Comparison of ENCODE assay signal across 8 cellular contexts in the genomic region with DNA sequence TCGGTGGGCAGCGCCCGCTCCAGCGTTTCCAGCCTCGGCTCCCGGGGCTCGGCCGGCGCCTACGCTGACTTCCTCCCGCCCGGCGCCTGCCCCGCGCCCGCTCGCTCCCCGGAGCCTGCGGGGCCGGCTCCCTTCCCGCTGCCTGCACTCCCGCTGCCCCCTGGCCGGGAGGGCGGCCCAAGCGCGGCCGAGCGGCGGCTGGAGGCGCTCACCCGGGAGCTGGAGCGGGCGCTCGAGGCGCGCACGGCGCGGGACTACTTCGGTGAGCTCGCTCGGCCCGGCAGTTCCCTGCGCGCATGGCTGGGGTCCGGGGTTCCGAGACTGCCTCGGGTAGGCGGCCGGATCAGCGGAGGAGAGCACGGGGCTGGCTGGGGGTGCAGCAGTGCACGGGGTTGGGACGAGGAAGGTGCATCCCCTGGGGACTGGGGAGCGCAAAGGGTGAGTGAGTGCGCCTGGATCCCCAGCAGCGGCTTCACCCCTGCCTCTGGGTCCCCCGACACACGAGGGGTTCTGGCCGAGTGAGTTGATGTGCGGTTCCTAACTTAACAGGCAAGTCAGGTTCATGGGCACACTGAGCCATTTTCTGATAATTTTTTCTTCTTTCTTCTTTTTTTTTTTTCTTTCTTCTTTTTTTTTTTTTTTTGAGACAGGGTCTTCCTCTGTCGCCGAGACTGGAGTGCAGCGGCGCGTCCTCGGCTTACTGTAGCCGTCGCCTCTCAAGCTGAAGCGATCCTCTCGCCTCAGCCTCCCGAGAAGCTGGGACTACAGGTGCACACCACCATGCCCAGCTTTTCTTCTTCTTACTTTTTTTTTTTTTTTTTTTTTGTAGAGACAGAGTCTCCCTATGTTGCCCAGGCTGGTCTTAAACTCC. TPM values are rescaled to one million over a fixed set of nuclear protein-coding genes. Genes with fewer than 3 reads are reported as not detected.
DNase-seq lines count a peak whose midpoint lies in the region; ATAC-seq and TF ChIP-seq lines count a peak whose summit lies in the region.

No MANE protein-coding gene starts in this region.

- H3K9me2 ChIP-seq in PC-3 (replicated peaks; ENCODE audit: low read length): no peaks in the 10 kb centered on the region

- H3K4me1 ChIP-seq in PC-3 (ENCODE audit: insufficient read depth, low read length) (no peaks in the 10 kb centered on the region), esophagus (ENCODE audit: control insufficient read depth in 2 of 2, insufficient read depth in 2 of 2, low read length in 1 of 2) (peaks cover 3 to 10% of the 10 kb centered on the region in 2 donors)

- H2AFZ ChIP-seq in PC-3 (ENCODE audit: low read length): 0 out of 2 replicates have a peak overlapping the region, but pooled peaks have one; percentile 20

- peaks cover 7 to 11% (median 8%) of the 10 kb centered on the region in 4 donors for H3K4me1 Mint-ChIP-seq in naive thymus-derived CD8-positive, alpha-beta T cell
- peaks cover 6% of the 10 kb centered on the region in 2 donors for H3K4me1 Mint-ChIP-seq in immature natural killer cell

- peak overlapping the region; percentile 31 to 86 (median 64) for H3K4me3 Mint-ChIP-seq in naive thymus-derived CD8-positive, alpha-beta T cell
- H3K4me3 Mint-ChIP-seq in immature natural killer cell: peak overlapping the region in 2 of 5 donors; percentile 15 to 58

- no peaks in the 10 kb centered on the region for H3K36me3 ChIP-seq in PC-3 (ENCODE audit: low read depth, low read length)
- no peaks in the 10 kb centered on the region for H3K36me3 ChIP-seq in esophagus (ENCODE audit: control insufficient read depth in 2 of 2, insufficient read depth in 2 of 2, low read length in 1 of 2)

- POLR2A ChIA-PET in PC-3 (lab: Charles Lee; ENCODE audit: unreplicated experiment): no interaction called here
- POLR2A ChIA-PET in naive thymus-derived CD8-positive, alpha-beta T cell (lab: Charles Lee): no interaction called here

- H3K27me3 Mint-ChIP-seq in naive thymus-derived CD8-positive, alpha-beta T cell: peaks cover 8 to 72% (median 43%) of the 10 kb centered on the region in 5 donors
- peaks cover 8 to 18% (median 12%) of the 10 kb centered on the region in 3 donors for H3K27me3 Mint-ChIP-seq in immature natural killer cell (ENCODE audit: low read depth in 3 of 3)

- ATAC-seq in PC-3 (peak; percentile 49), HG03442 (IDR thresholded peaks at IDR 0.05; ENCODE audit: unreplicated experiment) (no peak)
- peak in 1 of 2 donors; percentile 25 for ATAC-seq in naive thymus-derived CD8-positive, alpha-beta T cell

- no peaks in the 10 kb centered on the region for H3K9me3 Mint-ChIP-seq in naive thymus-derived CD8-positive, alpha-beta T cell
- peaks cover 0 to 2% (median 0%) of the 10 kb centered on the region in 6 donors for H3K9me3 Mint-ChIP-seq in immature natural killer cell

- TF ChIP-seq CTCF in AG09309 (IDR thresholded peaks at IDR 0.05; ENCODE audit: control insufficient read depth, insufficient read depth, low read depth, low read length, missing control alignments) (no peak), PC-3 (conservative IDR thresholded peaks at IDR 0.05; ENCODE audit: low read depth, low read length) (no peak)

- intact Hi-C loops in PC-3 (cut with micrococcal nuclease): no loop called here

- no peaks in the 10 kb centered on the region for H3K79me2 ChIP-seq in PC-3 (ENCODE audit: low read length)

- H3F3A ChIP-seq in PC-3 (ENCODE audit: low read length, unreplicated experiment): no peaks in the 10 kb centered on the region

- 9 to 12% methylated on average over 49 to 72 of the region's 72 CpGs for WGBS in esophagus, 2 donors

- H3K9me3 ChIP-seq in PC-3 (ENCODE audit: low read length): no peaks in the 10 kb centered on the region
- no peaks in the 10 kb centered on the region for H3K9me3 ChIP-seq in esophagus (ENCODE audit: control insufficient read depth in 2 of 2, insufficient read depth in 1 of 2, low read depth in 1 of 2, low read length in 1 of 2)

- no peaks in the 10 kb centered on the region for H3K27me3 ChIP-seq in PC-3 (ENCODE audit: low read length)
- H3K27me3 ChIP-seq in esophagus (ENCODE audit: control insufficient read depth in 1 of 2, insufficient read depth in 2 of 2, low read length in 2 of 2): no peaks in the 10 kb centered on the region

- H3K27ac Mint-ChIP-seq in naive thymus-derived CD8-positive, alpha-beta T cell: peak overlapping the region in 1 of 10 donors; percentile 8
- no peak overlapping the region for H3K27ac Mint-ChIP-seq in immature natural killer cell

- no TSS peak for BruUV-seq in PC-3 (replicated peaks; lab: Mats Ljungman, UMichigan)

- DNase-seq in AG09309 (ENCODE audit: low read depth): no peak
- no peak for DNase-seq in PC-3
- no peak for DNase-seq in naive thymus-derived CD8-positive, alpha-beta T cell
- no peak for DNase-seq in NK-92 treated with Interleukin-12 subunit alpha and Interleukin-12 subunit beta, amount 100 ng/mL, for 24 hours (lab: John Stamatoyannopoulos, UW)
- no peak for DNase-seq in immature natural killer cell
- DNase-seq in NOMO-1 (lab: John Stamatoyannopoulos, UW; ENCODE audit: unreplicated experiment in 2 of 2): no peak

- H4K20me1 ChIP-seq in PC-3 (ENCODE audit: low read length): no peaks in the 10 kb centered on the region

- no peak overlapping the region for H3K27ac ChIP-seq in PC-3 (ENCODE audit: low read length)
- H3K27ac ChIP-seq in esophagus (ENCODE audit: low read depth in 2 of 2, low read length in 1 of 2): peak overlapping the region; percentile 54 to 74

- CTCF ChIA-PET in PC-3 (lab: Charles Lee): interaction anchor here (0.6 kb wide), 1 partner anchor 480 kb away, joined by 3 read pairs; no protein-coding TSS in a partner anchor

- peaks cover 1 to 11% (median 6%) of the 10 kb centered on the region in 3 donors for H3K36me3 Mint-ChIP-seq in naive thymus-derived CD8-positive, alpha-beta T cell
- H3K36me3 Mint-ChIP-seq in immature natural killer cell: peaks cover 0 to 3% (median 0%) of the 10 kb centered on the region in 3 donors

- H3K4me2 ChIP-seq in PC-3 (ENCODE audit: low read length): peak overlapping the region; percentile 84

- no peak overlapping the region for H3K9ac ChIP-seq in PC-3 (ENCODE audit: low read length)

- peak overlapping the region; percentile 95 for H3K4me3 ChIP-seq in AG09309 (ENCODE audit: control insufficient read depth, low read depth, low read length)
- H3K4me3 ChIP-seq in PC-3 (ENCODE audit: low read length): peak overlapping the region; percentile 62
- H3K4me3 ChIP-seq in esophagus (ENCODE audit: low read depth in 1 of 2, low read length in 2 of 2): peak overlapping the region; percentile 61 to 67

RNA-seq across cellular contexts. Expression of a gene that starts 1.1 kb away (rescaled TPM):
- total RNA-seq in PC-3 (2014; rRNA removed): 5.2 and 7.5 TPM in 2 replicates
- polyA plus RNA-seq in esophagus (1 to 10 TPM; 1.3 to 2.8 TPM), immature natural killer cell (under 1 TPM in 1 of 3 donors, not detected in 2; 0.03 TPM)
- under 1 TPM; 0.29 to 0.88 TPM for total RNA-seq in naive thymus-derived CD8-positive, alpha-beta T cell
- under 1 TPM in 1 of 3 donors, not detected in 2; 0.20 TPM for polyA plus RNA-seq in naive thymus-derived CD8-positive, alpha-beta T cell

RNA-seq across cellular contexts. Expression of a gene that starts 54.4 kb away (rescaled TPM):
- total RNA-seq in PC-3 (2014; rRNA removed): 88.3 and 103 TPM in 2 replicates
- polyA plus RNA-seq in esophagus (10 to 100 TPM; 42.5 to 54.3 TPM), immature natural killer cell (10 to 100 TPM; 77.3 to 95.2 (median 87.4) TPM)
- 100 to 1,000 TPM in 1 of 2 experiments, 10 to 100 TPM in 1; 98.2 to 109 TPM for total RNA-seq in naive thymus-derived CD8-positive, alpha-beta T cell
- polyA plus RNA-seq in naive thymus-derived CD8-positive, alpha-beta T cell: 100 to 1,000 TPM in 1 of 3 donors, 10 to 100 TPM in 2; 93.8 to 103 (median 97.6) TPM
